1 cellular context compared by ENCODE assay signal in the genomic region with DNA sequence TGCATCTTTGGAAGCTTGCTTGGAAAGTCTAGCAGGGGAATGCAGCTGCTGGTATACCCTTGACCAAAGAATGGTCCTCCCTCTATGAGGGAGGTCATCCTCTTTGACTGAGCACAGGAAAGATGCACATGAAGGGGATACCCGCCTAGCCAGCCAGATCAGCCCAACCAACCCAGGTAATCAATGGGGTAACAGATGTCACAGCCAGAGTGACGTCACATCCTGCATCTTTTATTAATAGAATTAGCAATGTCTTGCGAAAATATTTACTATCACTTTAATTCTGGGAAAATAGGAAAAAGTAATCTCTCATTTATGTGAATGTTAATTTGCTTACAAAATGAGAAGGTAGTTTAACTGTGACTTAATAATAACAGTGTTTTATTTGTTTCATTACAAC.
TF ChIP-seq lines count a peak whose summit lies in the region.

No MANE protein-coding gene starts in this region.

TF ChIP-seq in HepG2, 621 proteins besides CTCF, POLR2A, EP300 and RAD21 (continued from another document):
- no peak for TF ChIP-seq AFF4 (CRISPR knock-in tag; IDR thresholded peaks at IDR 0.05)
- TF ChIP-seq ZNF121 (CRISPR knock-in tag; IDR thresholded peaks at IDR 0.05), result no peak
- no peak for TF ChIP-seq THAP11 (CRISPR knock-in tag; IDR thresholded peaks at IDR 0.05)
- TF ChIP-seq THAP7 (CRISPR knock-in tag; IDR thresholded peaks at IDR 0.05), result no peak
- TF ChIP-seq EEA1 (CRISPR knock-in tag; IDR thresholded peaks at IDR 0.05; ENCODE audit: borderline replicate concordance), result no peak
- no peak for TF ChIP-seq ZSCAN21 (CRISPR knock-in tag; IDR thresholded peaks at IDR 0.05; ENCODE audit: borderline replicate concordance)
- no peak for TF ChIP-seq BCL6 (CRISPR knock-in tag; IDR thresholded peaks at IDR 0.05)
- no peak for TF ChIP-seq ZNF10 (CRISPR knock-in tag; IDR thresholded peaks at IDR 0.05; ENCODE audit: borderline replicate concordance, low read depth)
- TF ChIP-seq ATF7 (IDR thresholded peaks at IDR 0.05), result peak; percentile 76
- TF ChIP-seq ATF7 (CRISPR knock-in tag; IDR thresholded peaks at IDR 0.05), result no peak
- TF ChIP-seq ZZZ3 (CRISPR knock-in tag; IDR thresholded peaks at IDR 0.05; ENCODE audit: borderline replicate concordance), result no peak
- no peak for TF ChIP-seq PRMT3 (CRISPR knock-in tag; IDR thresholded peaks at IDR 0.05; ENCODE audit: borderline replicate concordance, low read depth)
- no peak for TF ChIP-seq ZNF136 (CRISPR knock-in tag; IDR thresholded peaks at IDR 0.05; ENCODE audit: low read depth)
- TF ChIP-seq KDM6A (CRISPR knock-in tag; IDR thresholded peaks at IDR 0.05; ENCODE audit: low read depth), result no peak
- TF ChIP-seq KLF6 (CRISPR knock-in tag; IDR thresholded peaks at IDR 0.05), result no peak
- TF ChIP-seq BORCS8-MEF2B (CRISPR knock-in tag; IDR thresholded peaks at IDR 0.05), result no peak
- no peak for TF ChIP-seq NFYC (CRISPR knock-in tag; IDR thresholded peaks at IDR 0.05)
- TF ChIP-seq, protein P1, sequence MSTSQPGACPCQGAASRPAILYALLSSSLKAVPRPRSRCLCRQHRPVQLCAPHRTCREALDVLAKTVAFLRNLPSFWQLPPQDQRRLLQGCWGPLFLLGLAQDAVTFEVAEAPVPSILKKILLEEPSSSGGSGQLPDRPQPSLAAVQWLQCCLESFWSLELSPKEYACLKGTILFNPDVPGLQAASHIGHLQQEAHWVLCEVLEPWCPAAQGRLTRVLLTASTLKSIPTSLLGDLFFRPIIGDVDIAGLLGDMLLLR (CRISPR knock-in tag; IDR thresholded peaks at IDR 0.05), result no peak
- TF ChIP-seq SSRP1 (CRISPR knock-in tag; IDR thresholded peaks at IDR 0.05), result no peak
- TF ChIP-seq CREB1 (IDR thresholded peaks at IDR 0.05), result peak; percentile 95
- no peak for TF ChIP-seq CREB1 (CRISPR knock-in tag; IDR thresholded peaks at IDR 0.05)
- no peak for TF ChIP-seq NFKB2 (CRISPR knock-in tag; IDR thresholded peaks at IDR 0.05; ENCODE audit: borderline replicate concordance)
- no peak for TF ChIP-seq SOX5 (CRISPR knock-in tag; IDR thresholded peaks at IDR 0.05; ENCODE audit: borderline replicate concordance)
- TF ChIP-seq NBN (conservative IDR thresholded peaks at IDR 0.05), result no peak
TF ChIP-seq in HepG2: peak in this region for 3.
